Comparison of ENCODE assay signal across 15 cellular contexts in genomic region chr14:54774824-54775223, GRCh38.
"Had no signal": no experiment of that assay in that cellular context is flagged by ENCODE, and none has a peak within 500 bp of the region (broad histone marks: within the 10 kb centered on the region; RNA-seq: fewer than 3 reads in every experiment).

No MANE protein-coding gene starts in this region.

- DNase-seq: activated CD4-positive, alpha-beta T cell treated with anti-CD3 and anti-CD28 coated beads, Interleukin-2, amount 50 U/mL, for 4 hours; activated gamma-delta T cell; activated T-cell treated with anti-CD3 and anti-CD28 coated beads, Interleukin-2, amount 50 U/mL, for 48 hours; central memory CD4-positive, alpha-beta T cell; effector memory CD4-positive, alpha-beta T cell; kidney; midbrain; naive thymus-derived CD4-positive, alpha-beta T cell; occipital lobe; stimulated activated CD4-positive, alpha-beta T cell treated with anti-CD3 and anti-CD28 coated beads, Interleukin-4, amount 100 ng/mL, for 4 hours; stimulated activated naive CD8-positive, alpha-beta T cell treated with anti-CD3 and anti-CD28 coated beads, Interleukin-15, amount 100 ng/mL, for 72 hours; uterus had no signal

- H3K4me3 Mint-ChIP-seq: stimulated activated naive CD8-positive, alpha-beta T cell treated with anti-CD3 and anti-CD28 coated beads, Interleukin-15, amount 100 ng/mL, for 72 hours; T-helper 2 cell treated with Interferon-gamma antibody and Interleukin-4, amounts not matched to agents 5 μg/mL and 100 μg/mL, for 36 hours had no signal

- H3K9me3 Mint-ChIP-seq: naive thymus-derived CD4-positive, alpha-beta T cell; stimulated activated naive CD8-positive, alpha-beta T cell treated with anti-CD3 and anti-CD28 coated beads, Interleukin-15, amount 100 ng/mL, for 72 hours; T-helper 2 cell treated with Interferon-gamma antibody and Interleukin-4, amounts not matched to agents 5 μg/mL and 100 μg/mL, for 36 hours had no signal

- H3K27ac Mint-ChIP-seq: stimulated activated naive CD8-positive, alpha-beta T cell treated with anti-CD3 and anti-CD28 coated beads, Interleukin-15, amount 100 ng/mL, for 72 hours; T-helper 2 cell treated with Interferon-gamma antibody and Interleukin-4, amounts not matched to agents 5 μg/mL and 100 μg/mL, for 36 hours had no signal

- ATAC-seq: activated CD4-positive, CD25-positive, alpha-beta regulatory T cell treated with anti-CD3 and anti-CD28 coated beads, Interleukin-2, amount 50 U/mL, for 24 hours; gastroesophageal sphincter; stimulated activated naive CD8-positive, alpha-beta T cell treated with anti-CD3 and anti-CD28 coated beads, Interleukin-15, amount 100 ng/mL, for 72 hours had no signal

- H3K36me3 Mint-ChIP-seq: naive thymus-derived CD4-positive, alpha-beta T cell had no signal
